In the genomic region with DNA sequence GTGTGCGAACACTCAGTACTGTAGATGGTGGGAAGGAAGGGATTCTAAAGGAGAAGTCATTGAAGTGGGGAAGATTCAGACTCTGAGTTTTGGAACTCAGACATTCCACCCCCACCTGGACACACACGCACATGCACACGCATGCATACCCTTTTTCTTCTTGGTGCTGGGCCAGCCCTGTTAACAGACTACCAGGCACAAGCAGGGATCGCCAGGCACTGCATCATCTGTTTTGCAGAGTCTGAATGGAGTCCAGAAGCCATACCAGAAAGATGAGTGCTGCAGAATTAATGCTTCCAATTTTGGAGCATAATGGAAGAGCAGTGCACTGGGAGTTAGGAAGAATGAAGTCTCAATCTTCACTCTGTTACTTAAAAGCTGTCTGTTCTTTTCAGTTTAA, we compare ENCODE assay signal across 18 cellular contexts.
DNase-seq lines count a peak whose midpoint lies in the region; ATAC-seq and TF ChIP-seq lines count a peak whose summit lies in the region.
"Had no signal": no experiment of that assay in that cellular context is flagged by ENCODE, and none has a peak within 500 bp of the region (broad histone marks: within the 10 kb centered on the region; RNA-seq: fewer than 3 reads in every experiment).

No MANE protein-coding gene starts in this region.

- H3K4me1 ChIP-seq in osteoblast (ENCODE audit: insufficient read depth, low read length) = peaks cover 29% of the 10 kb centered on the region
- no peaks in the 10 kb centered on the region for H3K4me1 ChIP-seq in PC-9 (replicated peaks; ENCODE audit: insufficient read depth)
- H3K4me1 ChIP-seq: lower lobe of right lung had no signal

- no peaks in the 10 kb centered on the region for H3K36me3 ChIP-seq in osteoblast (ENCODE audit: insufficient read depth, low read length)
- no peaks in the 10 kb centered on the region for H3K36me3 ChIP-seq in PC-9 (ENCODE audit: low read depth)
- H3K36me3 ChIP-seq: lower lobe of right lung had no signal

- H3K9me2 ChIP-seq in PC-9 (ENCODE audit: insufficient read depth) = no peaks in the 10 kb centered on the region

- TF ChIP-seq CTCF in osteoblast (IDR thresholded peaks at IDR 0.05; ENCODE audit: extremely low read depth, low read depth, low read length) (no peak), PC-9 (conservative IDR thresholded peaks at IDR 0.05) (no peak)

- H3K4me2 ChIP-seq in osteoblast (ENCODE audit: insufficient read depth, low read length) = no peak overlapping the region
- H3K4me2 ChIP-seq in PC-9 = no peak overlapping the region
- H3K4me2 ChIP-seq: KMS-11 had no signal

- DNase-seq in left cardiac atrium = no peak
- no peak for DNase-seq in Right ventricle myocardium superior
- DNase-seq in osteoblast (ENCODE audit: insufficient read length, low spot score, missing footprints) = peak; percentile 76
- no peak for DNase-seq in HEK293T (ENCODE audit: extremely low spot score)
- DNase-seq in central memory CD4-positive, alpha-beta T cell = no peak
- DNase-seq in PC-9 = no peak
- DNase-seq: activated CD4-positive, alpha-beta T cell treated with anti-CD3 and anti-CD28 coated beads, Interleukin-2, amount 10 ng/mL, durations not matched to agents 7 days and 5 days; CD8-positive, alpha-beta T cell; DND-41; effector CD8-positive, alpha-beta T cell; islet precursor cell; lower lobe of right lung; NCI-H2029 treated with DMSO at 0.1 percent for 48 hours; NCI-H524; stimulated activated naive B cell treated with anti-CD40 and anti-IgM and Interleukin-4, amounts not matched to agents 10 μg/mL and 1 μg/mL and 100 μg/mL, for 72 hours had no signal

- H3K27ac ChIP-seq in cingulate gyrus (ENCODE audit: low read depth, low read length) = peak overlapping the region; percentile 23
- H3K27ac ChIP-seq in osteoblast (ENCODE audit: low read depth, low read length) = no peak overlapping the region
- H3K27ac ChIP-seq in PC-9 = no peak overlapping the region
- H3K27ac ChIP-seq: KMS-11, lower lobe of right lung had no signal

- H3K9me3 ChIP-seq in osteoblast (ENCODE audit: low read depth, low read length) (no peaks in the 10 kb centered on the region), PC-9 (ENCODE audit: insufficient read depth, low read depth) (no peaks in the 10 kb centered on the region)
- H3K9me3 ChIP-seq: lower lobe of right lung had no signal

- ATAC-seq in left cardiac atrium = peak; percentile 31 to 62
- no peak for ATAC-seq in Right ventricle myocardium superior (ENCODE audit: poor library complexity)
- no peak for ATAC-seq in GM21360 (IDR thresholded peaks at IDR 0.05; ENCODE audit: unreplicated experiment)
- ATAC-seq: CD8-positive, alpha-beta T cell; stimulated activated naive B cell treated with anti-CD40 and anti-IgM and Interleukin-4, amounts not matched to agents 10 μg/mL and 1 μg/mL and 100 μg/mL, for 72 hours had no signal

- H3K79me2 ChIP-seq in osteoblast (ENCODE audit: insufficient read depth, low read length) = no peaks in the 10 kb centered on the region
- no peaks in the 10 kb centered on the region for H3K79me2 ChIP-seq in PC-9 (ENCODE audit: low read depth)

- CTCF ChIA-PET in HEK293T (lab: Yijun Ruan, JAX) (no interaction called here), PC-9 (lab: Charles Lee) (no interaction called here)

- no peaks in the 10 kb centered on the region for H3F3A ChIP-seq in PC-9 (ENCODE audit: insufficient read depth, low read depth)

- POLR2A ChIA-PET in HEK293T (lab: Yijun Ruan, JAX) = no interaction called here
- POLR2A ChIA-PET in PC-9 (lab: Charles Lee; ENCODE audit: unreplicated experiment) = no interaction called here

- H3K27me3 ChIP-seq in osteoblast (ENCODE audit: insufficient read depth, low read length) (no peaks in the 10 kb centered on the region), PC-9 (ENCODE audit: insufficient read depth, low read depth) (no peaks in the 10 kb centered on the region)

- intact Hi-C loops in left cardiac atrium (cut with DNase I) = no loop called here
- intact Hi-C loops in Right ventricle myocardium superior (cut with DNase I) = no loop called here
- intact Hi-C loops in PC-9 (cut with micrococcal nuclease; ENCODE audit: unreplicated experiment) = no loop called here

- H3K4me3 ChIP-seq in osteoblast (ENCODE audit: insufficient read depth, low read length) (no peak overlapping the region), PC-9 (no peak overlapping the region)
- H3K4me3 ChIP-seq: lower lobe of right lung had no signal

- H4K20me1 ChIP-seq in osteoblast (ENCODE audit: insufficient read depth, low read length) = no peaks in the 10 kb centered on the region
- H4K20me1 ChIP-seq in PC-9 (ENCODE audit: insufficient read depth) = no peaks in the 10 kb centered on the region

- H2AFZ ChIP-seq in osteoblast (ENCODE audit: low read length) (peak overlapping the region; percentile 33), PC-9 (no peak overlapping the region)

- no TSS peak for BruUV-seq in PC-9 (replicated peaks; lab: Mats Ljungman, UMichigan)

TF ChIP-seq in HEK293T, 16 proteins besides CTCF, POLR2A, EP300 and RAD21:
- TF ChIP-seq SP1 (IDR thresholded peaks at IDR 0.05) = no peak
- TF ChIP-seq PKNOX1 (IDR thresholded peaks at IDR 0.05) = no peak
- no peak for TF ChIP-seq BHLHE40 (IDR thresholded peaks at IDR 0.05; ENCODE audit: borderline replicate concordance)
- no peak for TF ChIP-seq LEF1 (IDR thresholded peaks at IDR 0.05; ENCODE audit: borderline replicate concordance)
- no peak for TF ChIP-seq ELF4 (IDR thresholded peaks at IDR 0.05)
- no peak for TF ChIP-seq NFRKB (IDR thresholded peaks at IDR 0.05)
- no peak for TF ChIP-seq ARNT (IDR thresholded peaks at IDR 0.05)

Comparison
In these comparisons a context has a peak if more than half of its experiments do, and no peak if none do; other contexts are left out.
1. ATAC-seq: peak in left cardiac atrium (2 of 2); none in Right ventricle myocardium superior (single experiment) and GM21360 (single experiment).